Comparison of ENCODE assay signal across 8 cellular contexts in genomic region chrX:63784902-63785692, GRCh38. TPM values are rescaled to one million over a fixed set of nuclear protein-coding genes. Genes with fewer than 3 reads are reported as not detected.
DNase-seq lines count a peak whose midpoint lies in the region; ATAC-seq lines count a peak whose summit lies in the region.

Gene ARHGEF9, minus strand, starts transcription at chrX:63785214. Its CDS starts 69 bp downstream, at chrX:63785145.

- DNase-seq in EL (peak; percentile 28), NCI-H1105 treated with DMSO at 0.1 percent for 48 hours (lab: John Stamatoyannopoulos, UW) (peak; percentile 31), cerebellar cortex (ENCODE audit: low spot score) (peak; percentile 12), left colon (peak; percentile 28 to 35)

- H3K27me3 Mint-ChIP-seq in stimulated activated memory B cell treated with anti-CD40 and anti-IgM and Interleukin-4, amounts not matched to agents 10 μg/mL and 1 μg/mL and 100 μg/mL, for 72 hours: no peaks in the 10 kb centered on the region

- peak within 1 kb of the TSS; percentile 36 for H3K4me3 Mint-ChIP-seq in stimulated activated memory B cell treated with anti-CD40 and anti-IgM and Interleukin-4, amounts not matched to agents 10 μg/mL and 1 μg/mL and 100 μg/mL, for 72 hours

- H3K36me3 Mint-ChIP-seq in stimulated activated memory B cell treated with anti-CD40 and anti-IgM and Interleukin-4, amounts not matched to agents 10 μg/mL and 1 μg/mL and 100 μg/mL, for 72 hours: no peaks in the 10 kb centered on the region

- ATAC-seq in left colon (peak; percentile 54), HG02763 (IDR thresholded peaks at IDR 0.05; ENCODE audit: unreplicated experiment) (no peak), GM19452 (IDR thresholded peaks at IDR 0.05; ENCODE audit: unreplicated experiment) (no peak), HG03025 (IDR thresholded peaks at IDR 0.05; ENCODE audit: low FRiP score, unreplicated experiment) (no peak)
- no peak for ATAC-seq in stimulated activated memory B cell treated with anti-CD40 and anti-IgM and Interleukin-4, amounts not matched to agents 10 μg/mL and 1 μg/mL and 100 μg/mL, for 72 hours

- no peak within 1 kb of the TSS for H3K27ac Mint-ChIP-seq in stimulated activated memory B cell treated with anti-CD40 and anti-IgM and Interleukin-4, amounts not matched to agents 10 μg/mL and 1 μg/mL and 100 μg/mL, for 72 hours

- intact Hi-C loops in left colon (cut with DNase I, micrococcal nuclease): no loop called here

- no peaks in the 10 kb centered on the region for H3K9me3 Mint-ChIP-seq in stimulated activated memory B cell treated with anti-CD40 and anti-IgM and Interleukin-4, amounts not matched to agents 10 μg/mL and 1 μg/mL and 100 μg/mL, for 72 hours

- H3K4me1 Mint-ChIP-seq in stimulated activated memory B cell treated with anti-CD40 and anti-IgM and Interleukin-4, amounts not matched to agents 10 μg/mL and 1 μg/mL and 100 μg/mL, for 72 hours: no peaks in the 10 kb centered on the region

RNA-seq across cellular contexts. Expression of gene ARHGEF9, which starts in this region (rescaled TPM):
- total RNA-seq in left colon: 10 to 100 TPM; 31.0 to 40.0 TPM
